Comparison of ENCODE assay signal across 2 cellular contexts in genomic region chr17:15263680-15264079, GRCh38.
TF ChIP-seq lines count a peak whose summit lies in the region.

No MANE protein-coding gene starts in this region.

TF ChIP-seq in endothelial cell of umbilical vein, 7 proteins besides CTCF, POLR2A, EP300 and RAD21 (continued from another document):
- TF ChIP-seq MYC (IDR thresholded peaks at IDR 0.05; ENCODE audit: low read depth, low read length) = no peak

TF ChIP-seq in neural cell, 6 proteins besides CTCF, POLR2A, EP300 and RAD21 (continued from another document):
- no peak for TF ChIP-seq REST (IDR thresholded peaks at IDR 0.05; ENCODE audit: borderline replicate concordance)
- TF ChIP-seq MXI1 (conservative IDR thresholded peaks at IDR 0.05; ENCODE audit: poor library complexity, severe bottlenecking) = no peak
